ENCODE assay signal across 26 cellular contexts in the genomic region with DNA sequence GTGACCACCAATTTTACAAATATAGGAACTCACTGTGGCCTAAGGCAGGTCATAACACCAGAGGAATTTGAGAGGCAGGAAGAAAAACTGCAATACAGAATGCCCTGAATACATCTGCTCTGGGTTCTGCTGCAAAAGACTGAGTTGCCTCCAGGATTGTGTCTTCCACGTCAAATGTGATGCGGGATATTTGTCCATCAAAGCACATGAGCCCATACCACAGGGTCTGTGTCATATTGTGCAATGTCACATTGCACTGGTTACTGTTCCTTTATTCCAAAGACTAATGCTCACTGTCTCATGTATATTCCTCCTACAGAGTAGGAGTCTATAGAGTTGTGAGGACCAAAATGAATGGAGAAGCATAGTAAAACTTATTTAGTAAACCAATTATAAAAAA. TPM values are rescaled to one million over a fixed set of nuclear protein-coding genes. Genes with fewer than 3 reads are reported as not detected.
"Had no signal": no experiment of that assay in that cellular context is flagged by ENCODE, and none has a peak within 500 bp of the region (broad histone marks: within the 10 kb centered on the region; RNA-seq: fewer than 3 reads in every experiment).

No MANE protein-coding gene starts in this region.

- H3K27me3 ChIP-seq: esophagus squamous epithelium, gastroesophageal sphincter, heart left ventricle, hepatocyte, left lung had no signal

- H3K4me3 Mint-ChIP-seq: immature natural killer cell, mesothelial cell of epicardium, naive B cell had no signal

- H3K4me1 ChIP-seq: esophagus squamous epithelium, gastroesophageal sphincter, heart left ventricle, left lung, lower lobe of right lung had no signal

- H3K36me3 Mint-ChIP-seq: mesothelial cell of epicardium had no signal

- H2AFZ ChIP-seq: hepatocyte had no signal

- H3K4me3 ChIP-seq: coronary artery, dorsolateral prefrontal cortex, esophagus squamous epithelium, gastroesophageal sphincter, heart left ventricle, hepatocyte, left lung, lower lobe of right lung, mucosa of descending colon had no signal

- DNase-seq: dermis blood vessel endothelial cell; dorsolateral prefrontal cortex; effector CD4-positive, alpha-beta T cell; effector memory CD4-positive, alpha-beta T cell; esophagus squamous epithelium; foreskin fibroblast; heart left ventricle; hypothalamus; immature natural killer cell; left cardiac atrium; left lung; left ventricle myocardium superior; lower lobe of right lung; mesenchymal stem cell; mucosa of descending colon; naive B cell had no signal

- H3K79me2 ChIP-seq: hepatocyte had no signal

- H3K9me3 ChIP-seq: esophagus squamous epithelium, gastroesophageal sphincter, heart left ventricle, left lung, lower lobe of right lung, mucosa of descending colon had no signal

- H3K36me3 ChIP-seq: esophagus squamous epithelium, gastroesophageal sphincter, heart left ventricle, left lung, lower lobe of right lung had no signal

- FAIRE-seq: colon, endothelial cell of umbilical vein, frontal cortex, keratinocyte had no signal

- H3K4me2 ChIP-seq: hepatocyte had no signal

- ATAC-seq: esophagus mucosa, gastroesophageal sphincter, heart left ventricle, left cardiac atrium, left lung, left ventricle myocardium superior, lower lobe of right lung, mucosa of descending colon had no signal

- H3K9me3 Mint-ChIP-seq: immature natural killer cell, mesothelial cell of epicardium, naive B cell had no signal

- H3K27me3 Mint-ChIP-seq: naive B cell had no signal

- H3K27ac ChIP-seq: coronary artery, dorsolateral prefrontal cortex, esophagus squamous epithelium, gastroesophageal sphincter, heart left ventricle, hepatocyte, left lung, lower lobe of right lung had no signal

- H3K27ac Mint-ChIP-seq: immature natural killer cell, mesothelial cell of epicardium, naive B cell had no signal

RNA-seq across cellular contexts. Expression of gene ABCB4, which starts 58.6 kb away (rescaled TPM):
- total RNA-seq: lower lobe of right lung, lung microvascular endothelial cell had no signal
- polyA plus RNA-seq: keratinocyte had no signal
